In the genomic region with DNA sequence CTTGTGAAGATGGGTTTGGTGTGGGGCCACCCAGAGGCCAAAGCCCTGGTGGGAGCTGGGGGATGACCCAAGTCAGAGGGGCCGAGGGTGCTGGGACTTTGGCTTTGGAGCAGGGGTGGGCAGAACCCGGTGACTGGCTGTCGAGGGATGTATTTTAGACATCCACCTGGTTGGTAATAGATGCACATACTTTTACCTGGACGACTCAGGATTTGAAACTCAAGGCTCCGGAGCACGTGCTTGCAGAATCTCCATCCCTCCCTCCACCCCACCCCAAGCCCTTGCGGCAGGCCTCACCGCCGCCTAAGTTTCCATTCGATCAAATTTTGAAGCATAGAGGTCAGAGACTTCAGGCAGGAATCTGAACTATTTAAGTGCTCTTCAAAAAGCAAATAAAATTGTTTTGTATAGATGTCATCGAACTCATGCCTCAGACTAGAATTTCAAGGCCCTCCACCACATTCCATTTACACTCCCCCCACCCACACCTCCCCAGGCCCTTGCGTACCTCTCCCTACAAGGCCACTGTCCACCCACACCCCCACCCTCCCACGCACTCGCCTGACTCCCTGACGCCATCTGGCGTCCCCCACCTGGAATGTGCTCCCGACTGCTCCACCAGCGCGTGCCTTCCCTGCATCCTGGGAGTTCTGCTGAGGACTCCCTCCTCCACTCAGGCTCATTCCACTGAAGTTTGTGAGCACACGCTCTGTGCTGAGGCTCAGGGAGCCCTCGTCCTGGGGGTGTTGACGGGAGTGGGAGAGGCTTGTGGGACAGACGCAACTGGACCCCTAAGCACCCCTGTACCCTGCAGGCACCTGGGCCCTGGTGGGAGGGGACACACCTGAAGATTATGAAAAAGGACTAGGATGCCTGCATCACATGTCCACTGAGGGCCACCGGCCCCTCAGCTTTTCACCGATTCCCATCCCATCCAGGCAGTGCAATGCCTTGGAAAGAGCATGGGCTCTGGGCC, we compare ENCODE assay signal across 1 cellular context.
A peak's percentile ranks its signal among the peaks of the same experiment; 100 is the strongest.
TF ChIP-seq lines count a peak whose summit lies in the region.

No MANE protein-coding gene starts in this region.

TF ChIP-seq in HepG2, 621 proteins besides CTCF, POLR2A, EP300 and RAD21 (continued from another document and continues in another):
- TF ChIP-seq SRSF9 (IDR thresholded peaks at IDR 0.05; ENCODE audit: borderline replicate concordance, insufficient read depth, low read depth, low read length, poor library complexity, severe bottlenecking) (no peak), ZNF3 (CRISPR knock-in tag; IDR thresholded peaks at IDR 0.05) (no peak), ZNF496 (CRISPR knock-in tag; IDR thresholded peaks at IDR 0.05; ENCODE audit: insufficient replicate concordance) (no peak), RBM39 (IDR thresholded peaks at IDR 0.05; ENCODE audit: low read depth, low read length, poor library complexity, severe bottlenecking) (no peak), HCFC1 (IDR thresholded peaks at IDR 0.05; ENCODE audit: low read depth, low read length) (no peak), NR3C1 (CRISPR knock-in tag; IDR thresholded peaks at IDR 0.05) (no peak), FOSL2 (CRISPR knock-in tag; IDR thresholded peaks at IDR 0.05) (peak; percentile 79), SKI (IDR thresholded peaks at IDR 0.05; ENCODE audit: partially characterized antibody) (peak; percentile 19), PHF8 (CRISPR knock-in tag; IDR thresholded peaks at IDR 0.05) (no peak), RORA (CRISPR knock-in tag; IDR thresholded peaks at IDR 0.05) (no peak), HMGA1 (CRISPR knock-in tag; conservative IDR thresholded peaks at IDR 0.05) (no peak), FOXA3 (CRISPR knock-in tag; IDR thresholded peaks at IDR 0.05) (peak; percentile 45; the same call in 1 of the 2 replicates), ZNF816 (CRISPR knock-in tag; IDR thresholded peaks at IDR 0.05; ENCODE audit: borderline replicate concordance) (0 out of 2 replicates have a peak, but pooled peaks have one; percentile 47), TCF7 (IDR thresholded peaks at IDR 0.05; ENCODE audit: low read depth) (no peak), TRIM24 (CRISPR knock-in tag; IDR thresholded peaks at IDR 0.05) (no peak), REPIN1 (CRISPR knock-in tag; IDR thresholded peaks at IDR 0.05; ENCODE audit: borderline replicate concordance, low read depth) (peak; percentile 69; the same call in 1 of the 2 replicates), MED8 (CRISPR knock-in tag; IDR thresholded peaks at IDR 0.05; ENCODE audit: insufficient replicate concordance) (no peak), ZNF549 (CRISPR knock-in tag; IDR thresholded peaks at IDR 0.05) (no peak), BORCS8-MEF2B (CRISPR knock-in tag; IDR thresholded peaks at IDR 0.05) (no peak), SNRNP70 (IDR thresholded peaks at IDR 0.05; ENCODE audit: low read depth, low read length) (no peak)
- TF ChIP-seq, protein P1, sequence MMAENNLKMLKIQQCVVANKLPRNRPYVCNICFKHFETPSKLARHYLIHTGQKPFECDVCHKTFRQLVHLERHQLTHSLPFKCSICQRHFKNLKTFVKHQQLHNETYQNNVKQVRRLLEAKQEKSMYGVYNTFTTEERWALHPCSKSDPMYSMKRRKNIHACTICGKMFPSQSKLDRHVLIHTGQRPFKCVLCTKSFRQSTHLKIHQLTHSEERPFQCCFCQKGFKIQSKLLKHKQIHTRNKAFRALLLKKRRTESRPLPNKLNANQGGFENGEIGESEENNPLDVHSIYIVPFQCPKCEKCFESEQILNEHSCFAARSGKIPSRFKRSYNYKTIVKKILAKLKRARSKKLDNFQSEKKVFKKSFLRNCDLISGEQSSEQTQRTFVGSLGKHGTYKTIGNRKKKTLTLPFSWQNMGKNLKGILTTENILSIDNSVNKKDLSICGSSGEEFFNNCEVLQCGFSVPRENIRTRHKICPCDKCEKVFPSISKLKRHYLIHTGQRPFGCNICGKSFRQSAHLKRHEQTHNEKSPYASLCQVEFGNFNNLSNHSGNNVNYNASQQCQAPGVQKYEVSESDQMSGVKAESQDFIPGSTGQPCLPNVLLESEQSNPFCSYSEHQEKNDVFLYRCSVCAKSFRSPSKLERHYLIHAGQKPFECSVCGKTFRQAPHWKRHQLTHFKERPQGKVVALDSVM (CRISPR knock-in tag; IDR thresholded peaks at IDR 0.05): 0 out of 2 replicates have a peak, but pooled peaks have one; percentile 58
- TF ChIP-seq, protein P2, sequence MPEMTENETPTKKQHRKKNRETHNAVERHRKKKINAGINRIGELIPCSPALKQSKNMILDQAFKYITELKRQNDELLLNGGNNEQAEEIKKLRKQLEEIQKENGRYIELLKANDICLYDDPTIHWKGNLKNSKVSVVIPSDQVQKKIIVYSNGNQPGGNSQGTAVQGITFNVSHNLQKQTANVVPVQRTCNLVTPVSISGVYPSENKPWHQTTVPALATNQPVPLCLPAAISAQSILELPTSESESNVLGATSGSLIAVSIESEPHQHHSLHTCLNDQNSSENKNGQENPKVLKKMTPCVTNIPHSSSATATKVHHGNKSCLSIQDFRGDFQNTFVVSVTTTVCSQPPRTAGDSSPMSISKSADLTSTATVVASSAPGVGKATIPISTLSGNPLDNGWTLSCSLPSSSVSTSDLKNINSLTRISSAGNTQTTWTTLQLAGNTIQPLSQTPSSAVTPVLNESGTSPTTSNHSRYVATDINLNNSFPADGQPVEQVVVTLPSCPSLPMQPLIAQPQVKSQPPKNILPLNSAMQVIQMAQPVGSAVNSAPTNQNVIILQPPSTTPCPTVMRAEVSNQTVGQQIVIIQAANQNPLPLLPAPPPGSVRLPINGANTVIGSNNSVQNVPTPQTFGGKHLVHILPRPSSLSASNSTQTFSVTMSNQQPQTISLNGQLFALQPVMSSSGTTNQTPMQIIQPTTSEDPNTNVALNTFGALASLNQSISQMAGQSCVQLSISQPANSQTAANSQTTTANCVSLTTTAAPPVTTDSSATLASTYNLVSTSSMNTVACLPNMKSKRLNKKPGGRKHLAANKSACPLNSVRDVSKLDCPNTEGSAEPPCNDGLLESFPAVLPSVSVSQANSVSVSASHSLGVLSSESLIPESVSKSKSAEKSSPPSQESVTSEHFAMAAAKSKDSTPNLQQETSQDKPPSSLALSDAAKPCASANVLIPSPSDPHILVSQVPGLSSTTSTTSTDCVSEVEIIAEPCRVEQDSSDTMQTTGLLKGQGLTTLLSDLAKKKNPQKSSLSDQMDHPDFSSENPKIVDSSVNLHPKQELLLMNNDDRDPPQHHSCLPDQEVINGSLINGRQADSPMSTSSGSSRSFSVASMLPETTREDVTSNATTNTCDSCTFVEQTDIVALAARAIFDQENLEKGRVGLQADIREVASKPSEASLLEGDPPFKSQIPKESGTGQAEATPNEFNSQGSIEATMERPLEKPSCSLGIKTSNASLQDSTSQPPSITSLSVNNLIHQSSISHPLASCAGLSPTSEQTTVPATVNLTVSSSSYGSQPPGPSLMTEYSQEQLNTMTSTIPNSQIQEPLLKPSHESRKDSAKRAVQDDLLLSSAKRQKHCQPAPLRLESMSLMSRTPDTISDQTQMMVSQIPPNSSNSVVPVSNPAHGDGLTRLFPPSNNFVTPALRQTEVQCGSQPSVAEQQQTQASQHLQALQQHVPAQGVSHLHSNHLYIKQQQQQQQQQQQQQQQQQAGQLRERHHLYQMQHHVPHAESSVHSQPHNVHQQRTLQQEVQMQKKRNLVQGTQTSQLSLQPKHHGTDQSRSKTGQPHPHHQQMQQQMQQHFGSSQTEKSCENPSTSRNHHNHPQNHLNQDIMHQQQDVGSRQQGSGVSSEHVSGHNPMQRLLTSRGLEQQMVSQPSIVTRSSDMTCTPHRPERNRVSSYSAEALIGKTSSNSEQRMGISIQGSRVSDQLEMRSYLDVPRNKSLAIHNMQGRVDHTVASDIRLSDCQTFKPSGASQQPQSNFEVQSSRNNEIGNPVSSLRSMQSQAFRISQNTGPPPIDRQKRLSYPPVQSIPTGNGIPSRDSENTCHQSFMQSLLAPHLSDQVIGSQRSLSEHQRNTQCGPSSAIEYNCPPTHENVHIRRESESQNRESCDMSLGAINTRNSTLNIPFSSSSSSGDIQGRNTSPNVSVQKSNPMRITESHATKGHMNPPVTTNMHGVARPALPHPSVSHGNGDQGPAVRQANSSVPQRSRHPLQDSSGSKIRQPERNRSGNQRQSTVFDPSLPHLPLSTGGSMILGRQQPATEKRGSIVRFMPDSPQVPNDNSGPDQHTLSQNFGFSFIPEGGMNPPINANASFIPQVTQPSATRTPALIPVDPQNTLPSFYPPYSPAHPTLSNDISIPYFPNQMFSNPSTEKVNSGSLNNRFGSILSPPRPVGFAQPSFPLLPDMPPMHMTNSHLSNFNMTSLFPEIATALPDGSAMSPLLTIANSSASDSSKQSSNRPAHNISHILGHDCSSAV (CRISPR knock-in tag; IDR thresholded peaks at IDR 0.05; ENCODE audit: borderline replicate concordance): no peak
- TF ChIP-seq, protein P3, sequence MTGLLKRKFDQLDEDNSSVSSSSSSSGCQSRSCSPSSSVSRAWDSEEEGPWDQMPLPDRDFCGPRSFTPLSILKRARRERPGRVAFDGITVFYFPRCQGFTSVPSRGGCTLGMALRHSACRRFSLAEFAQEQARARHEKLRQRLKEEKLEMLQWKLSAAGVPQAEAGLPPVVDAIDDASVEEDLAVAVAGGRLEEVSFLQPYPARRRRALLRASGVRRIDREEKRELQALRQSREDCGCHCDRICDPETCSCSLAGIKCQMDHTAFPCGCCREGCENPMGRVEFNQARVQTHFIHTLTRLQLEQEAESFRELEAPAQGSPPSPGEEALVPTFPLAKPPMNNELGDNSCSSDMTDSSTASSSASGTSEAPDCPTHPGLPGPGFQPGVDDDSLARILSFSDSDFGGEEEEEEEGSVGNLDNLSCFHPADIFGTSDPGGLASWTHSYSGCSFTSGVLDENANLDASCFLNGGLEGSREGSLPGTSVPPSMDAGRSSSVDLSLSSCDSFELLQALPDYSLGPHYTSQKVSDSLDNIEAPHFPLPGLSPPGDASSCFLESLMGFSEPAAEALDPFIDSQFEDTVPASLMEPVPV (CRISPR knock-in tag; IDR thresholded peaks at IDR 0.05): 0 out of 2 replicates have a peak, but pooled peaks have one; percentile 20
- TF ChIP-seq, protein P4, sequence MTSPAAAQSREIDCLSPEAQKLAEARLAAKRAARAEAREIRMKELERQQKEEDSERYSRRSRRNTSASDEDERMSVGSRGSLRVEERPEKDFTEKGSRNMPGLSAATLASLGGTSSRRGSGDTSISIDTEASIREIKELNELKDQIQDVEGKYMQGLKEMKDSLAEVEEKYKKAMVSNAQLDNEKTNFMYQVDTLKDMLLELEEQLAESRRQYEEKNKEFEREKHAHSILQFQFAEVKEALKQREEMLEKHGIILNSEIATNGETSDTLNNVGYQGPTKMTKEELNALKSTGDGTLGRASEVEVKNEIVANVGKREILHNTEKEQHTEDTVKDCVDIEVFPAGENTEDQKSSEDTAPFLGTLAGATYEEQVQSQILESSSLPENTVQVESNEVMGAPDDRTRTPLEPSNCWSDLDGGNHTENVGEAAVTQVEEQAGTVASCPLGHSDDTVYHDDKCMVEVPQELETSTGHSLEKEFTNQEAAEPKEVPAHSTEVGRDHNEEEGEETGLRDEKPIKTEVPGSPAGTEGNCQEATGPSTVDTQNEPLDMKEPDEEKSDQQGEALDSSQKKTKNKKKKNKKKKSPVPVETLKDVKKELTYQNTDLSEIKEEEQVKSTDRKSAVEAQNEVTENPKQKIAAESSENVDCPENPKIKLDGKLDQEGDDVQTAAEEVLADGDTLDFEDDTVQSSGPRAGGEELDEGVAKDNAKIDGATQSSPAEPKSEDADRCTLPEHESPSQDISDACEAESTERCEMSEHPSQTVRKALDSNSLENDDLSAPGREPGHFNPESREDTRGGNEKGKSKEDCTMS (CRISPR knock-in tag; conservative IDR thresholded peaks at IDR 0.05): no peak
- TF ChIP-seq, protein P5, sequence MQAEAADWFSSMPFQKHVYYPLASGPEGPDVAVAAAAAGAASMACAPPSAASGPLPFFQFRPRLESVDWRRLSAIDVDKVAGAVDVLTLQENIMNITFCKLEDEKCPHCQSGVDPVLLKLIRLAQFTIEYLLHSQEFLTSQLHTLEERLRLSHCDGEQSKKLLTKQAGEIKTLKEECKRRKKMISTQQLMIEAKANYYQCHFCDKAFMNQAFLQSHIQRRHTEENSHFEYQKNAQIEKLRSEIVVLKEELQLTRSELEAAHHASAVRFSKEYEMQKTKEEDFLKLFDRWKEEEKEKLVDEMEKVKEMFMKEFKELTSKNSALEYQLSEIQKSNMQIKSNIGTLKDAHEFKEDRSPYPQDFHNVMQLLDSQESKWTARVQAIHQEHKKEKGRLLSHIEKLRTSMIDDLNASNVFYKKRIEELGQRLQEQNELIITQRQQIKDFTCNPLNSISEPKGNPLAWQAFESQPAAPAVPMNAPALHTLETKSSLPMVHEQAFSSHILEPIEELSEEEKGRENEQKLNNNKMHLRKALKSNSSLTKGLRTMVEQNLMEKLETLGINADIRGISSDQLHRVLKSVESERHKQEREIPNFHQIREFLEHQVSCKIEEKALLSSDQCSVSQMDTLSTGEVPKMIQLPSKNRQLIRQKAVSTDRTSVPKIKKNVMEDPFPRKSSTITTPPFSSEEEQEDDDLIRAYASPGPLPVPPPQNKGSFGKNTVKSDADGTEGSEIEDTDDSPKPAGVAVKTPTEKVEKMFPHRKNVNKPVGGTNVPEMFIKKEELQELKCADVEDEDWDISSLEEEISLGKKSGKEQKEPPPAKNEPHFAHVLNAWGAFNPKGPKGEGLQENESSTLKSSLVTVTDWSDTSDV (CRISPR knock-in tag; IDR thresholded peaks at IDR 0.05): no peak
- TF ChIP-seq, protein P6, sequence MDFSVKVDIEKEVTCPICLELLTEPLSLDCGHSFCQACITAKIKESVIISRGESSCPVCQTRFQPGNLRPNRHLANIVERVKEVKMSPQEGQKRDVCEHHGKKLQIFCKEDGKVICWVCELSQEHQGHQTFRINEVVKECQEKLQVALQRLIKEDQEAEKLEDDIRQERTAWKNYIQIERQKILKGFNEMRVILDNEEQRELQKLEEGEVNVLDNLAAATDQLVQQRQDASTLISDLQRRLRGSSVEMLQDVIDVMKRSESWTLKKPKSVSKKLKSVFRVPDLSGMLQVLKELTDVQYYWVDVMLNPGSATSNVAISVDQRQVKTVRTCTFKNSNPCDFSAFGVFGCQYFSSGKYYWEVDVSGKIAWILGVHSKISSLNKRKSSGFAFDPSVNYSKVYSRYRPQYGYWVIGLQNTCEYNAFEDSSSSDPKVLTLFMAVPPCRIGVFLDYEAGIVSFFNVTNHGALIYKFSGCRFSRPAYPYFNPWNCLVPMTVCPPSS (IDR thresholded peaks at IDR 0.05): no peak
- TF ChIP-seq, protein P7, sequence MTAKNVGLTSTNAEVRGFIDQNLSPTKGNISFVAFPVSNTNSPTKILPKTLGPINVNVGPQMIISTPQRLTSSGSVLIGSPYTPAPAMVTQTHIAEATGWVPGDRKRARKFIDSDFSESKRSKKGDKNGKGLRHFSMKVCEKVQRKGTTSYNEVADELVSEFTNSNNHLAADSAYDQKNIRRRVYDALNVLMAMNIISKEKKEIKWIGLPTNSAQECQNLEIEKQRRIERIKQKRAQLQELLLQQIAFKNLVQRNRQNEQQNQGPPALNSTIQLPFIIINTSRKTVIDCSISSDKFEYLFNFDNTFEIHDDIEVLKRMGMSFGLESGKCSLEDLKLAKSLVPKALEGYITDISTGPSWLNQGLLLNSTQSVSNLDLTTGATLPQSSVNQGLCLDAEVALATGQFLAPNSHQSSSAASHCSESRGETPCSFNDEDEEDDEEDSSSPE (CRISPR knock-in tag; IDR thresholded peaks at IDR 0.05): no peak
